29 cellular contexts compared by ENCODE assay signal in genomic region chr12:122789637-122790036, GRCh38. TPM values are rescaled to one million over a fixed set of nuclear protein-coding genes. Genes with fewer than 3 reads are reported as not detected.
"Had no signal": no experiment of that assay in that cellular context is flagged by ENCODE, and none has a peak within 500 bp of the region (broad histone marks: within the 10 kb centered on the region; RNA-seq: fewer than 3 reads in every experiment).

No MANE protein-coding gene starts in this region.

- H3K27me3 ChIP-seq: esophagus squamous epithelium, heart right ventricle, left lung, ovary, sigmoid colon, tibial nerve, upper lobe of right lung, vagina had no signal

- H3K36me3 ChIP-seq: esophagus squamous epithelium, heart right ventricle, left lung, ovary, sigmoid colon, thoracic aorta, tibial nerve, upper lobe of right lung, vagina had no signal

- DNase-seq: cortex of kidney; effector memory CD8-positive, alpha-beta T cell; esophagus squamous epithelium; foreskin melanocyte; glutamatergic neuron; heart right ventricle; hippocampal formation; left cardiac atrium; left lung; mammary epithelial cell; naive thymus-derived CD8-positive, alpha-beta T cell; nephron progenitor cell; occipital lobe; ovary; posterior cingulate gyrus; psoas muscle; right cardiac atrium; sigmoid colon; stimulated activated CD4-positive, alpha-beta T cell treated with anti-CD3 and anti-CD28 coated beads, Interleukin-2, amount 100 ng/mL, for 24 hours; stimulated activated CD4-positive, alpha-beta T cell treated with anti-CD3 and anti-CD28 coated beads, Interleukin-4, amount 100 ng/mL, for 24 hours; upper lobe of right lung had no signal

- ATAC-seq: effector memory CD8-positive, alpha-beta T cell; heart right ventricle; left cardiac atrium; left lung; naive thymus-derived CD8-positive, alpha-beta T cell; psoas muscle; right cardiac atrium; stimulated activated effector memory CD8-positive, alpha-beta T cell treated with anti-CD3 and anti-CD28 coated beads, Interleukin-12 subunit alpha, Interleukin-12 subunit beta, amount 100 ng/mL, for 72 hours; upper lobe of right lung had no signal

- FAIRE-seq: endometrium, islet of Langerhans had no signal

- H3K4me1 ChIP-seq: esophagus squamous epithelium, psoas muscle, sigmoid colon, tibial nerve, upper lobe of right lung, vagina had no signal

- H3K27me3 Mint-ChIP-seq: effector memory CD8-positive, alpha-beta T cell; naive thymus-derived CD8-positive, alpha-beta T cell; stimulated activated naive CD8-positive, alpha-beta T cell treated with anti-CD3 and anti-CD28 coated beads, Interleukin-15, Interleukin-2, amounts not matched to agents 100 ng/mL and 50 ng/mL, for 24 hours had no signal

- H3K27ac Mint-ChIP-seq: effector memory CD8-positive, alpha-beta T cell; nephron progenitor cell; stimulated activated effector memory CD8-positive, alpha-beta T cell treated with anti-CD3 and anti-CD28 coated beads, Interleukin-12 subunit alpha, Interleukin-12 subunit beta, amount 100 ng/mL, for 72 hours; stimulated activated naive CD8-positive, alpha-beta T cell treated with anti-CD3 and anti-CD28 coated beads, Interleukin-15, Interleukin-2, amounts not matched to agents 100 ng/mL and 50 ng/mL, for 24 hours had no signal

- H3K4me3 Mint-ChIP-seq: effector memory CD8-positive, alpha-beta T cell; naive thymus-derived CD8-positive, alpha-beta T cell; nephron progenitor cell; stimulated activated effector memory CD8-positive, alpha-beta T cell treated with anti-CD3 and anti-CD28 coated beads, Interleukin-12 subunit alpha, Interleukin-12 subunit beta, amount 100 ng/mL, for 72 hours; stimulated activated naive CD8-positive, alpha-beta T cell treated with anti-CD3 and anti-CD28 coated beads, Interleukin-15, Interleukin-2, amounts not matched to agents 100 ng/mL and 50 ng/mL, for 24 hours had no signal

- H3K36me3 Mint-ChIP-seq: naive thymus-derived CD8-positive, alpha-beta T cell; stimulated activated effector memory CD8-positive, alpha-beta T cell treated with anti-CD3 and anti-CD28 coated beads, Interleukin-12 subunit alpha, Interleukin-12 subunit beta, amount 100 ng/mL, for 72 hours had no signal

- H3K9me3 ChIP-seq: esophagus squamous epithelium, heart right ventricle, left lung, ovary, psoas muscle, sigmoid colon, thoracic aorta, tibial nerve, upper lobe of right lung, vagina had no signal

- H3K4me3 ChIP-seq: esophagus squamous epithelium, heart right ventricle, left lung, ovary, psoas muscle, sigmoid colon, thoracic aorta, tibial nerve, upper lobe of right lung, vagina had no signal

- H3K4me1 Mint-ChIP-seq: nephron progenitor cell had no signal

- H3K27ac ChIP-seq: esophagus squamous epithelium, heart right ventricle, left lung, ovary, psoas muscle, sigmoid colon, thoracic aorta, tibial nerve, upper lobe of right lung, vagina had no signal

- H3K9me3 Mint-ChIP-seq: effector memory CD8-positive, alpha-beta T cell; naive thymus-derived CD8-positive, alpha-beta T cell; nephron progenitor cell; stimulated activated effector memory CD8-positive, alpha-beta T cell treated with anti-CD3 and anti-CD28 coated beads, Interleukin-12 subunit alpha, Interleukin-12 subunit beta, amount 100 ng/mL, for 72 hours; stimulated activated naive CD8-positive, alpha-beta T cell treated with anti-CD3 and anti-CD28 coated beads, Interleukin-15, Interleukin-2, amounts not matched to agents 100 ng/mL and 50 ng/mL, for 24 hours had no signal

RNA-seq across cellular contexts. Expression of gene HCAR1, which starts 59.0 kb away (rescaled TPM):
- total RNA-seq: myocyte; naive thymus-derived CD8-positive, alpha-beta T cell; thoracic aorta had no signal
